Comparison of ENCODE assay signal across 1 cellular context in genomic region chr19:35105411-35106290, GRCh38.
A peak's percentile ranks its signal among the peaks of the same experiment; 100 is the strongest.
TF ChIP-seq lines count a peak whose summit lies in the region.

No MANE protein-coding gene starts in this region.

TF ChIP-seq in K562, 482 proteins besides CTCF, POLR2A, EP300 and RAD21 (continues in another document):
- TF ChIP-seq ZFP30 (CRISPR knock-in tag; IDR thresholded peaks at IDR 0.05; ENCODE audit: borderline replicate concordance), result no peak
- TF ChIP-seq CTBP1 (IDR thresholded peaks at IDR 0.05; ENCODE audit: borderline replicate concordance), result peak; percentile 81; the same call in 1 of the 2 replicates
- 0 out of 2 replicates have a peak, but pooled peaks have one; percentile 67 for TF ChIP-seq GATAD2A (IDR thresholded peaks at IDR 0.05)
- 0 out of 2 replicates have a peak, but pooled peaks have one; percentile 43 for TF ChIP-seq THRB (CRISPR knock-in tag; conservative IDR thresholded peaks at IDR 0.05)
- no peak for TF ChIP-seq ZSCAN32 (CRISPR knock-in tag; IDR thresholded peaks at IDR 0.05)
- TF ChIP-seq BRD9 (IDR thresholded peaks at IDR 0.05; ENCODE audit: low read depth, partially characterized antibody), result peak; percentile 35
- peak; percentile 71; the same call in 1 of the 2 replicates for TF ChIP-seq NFRKB (IDR thresholded peaks at IDR 0.05; ENCODE audit: low read depth)
- no peak for TF ChIP-seq ZHX1 (conservative IDR thresholded peaks at IDR 0.05; ENCODE audit: low read length)
- TF ChIP-seq TRIM24 (IDR thresholded peaks at IDR 0.05), result 0 out of 4 replicates have a peak, but pooled peaks have one; percentile 36 to 49
- TF ChIP-seq HDAC2 (IDR thresholded peaks at IDR 0.05), result peak; percentile 54
- no peak; the same call in 1 of the 2 replicates for TF ChIP-seq ZNF282 (CRISPR knock-in tag; IDR thresholded peaks at IDR 0.05)
- peak in 1 of 2 experiments; percentile 50; a peak in 1 of 4 replicates for TF ChIP-seq ZNF639 (CRISPR knock-in tag; conservative IDR thresholded peaks at IDR 0.05 in 1 of 2, IDR thresholded peaks at IDR 0.05 in 1 of 2)
- peak; percentile 10; the same call in 1 of the 2 replicates for TF ChIP-seq MAX (CRISPR knock-in tag; IDR thresholded peaks at IDR 0.05)
- no peak for TF ChIP-seq MITF (IDR thresholded peaks at IDR 0.05)
- TF ChIP-seq RBFOX2 (IDR thresholded peaks at IDR 0.05; ENCODE audit: low read depth, low read length), result 0 out of 2 replicates have a peak, but pooled peaks have one; percentile 18
- TF ChIP-seq NKRF (IDR thresholded peaks at IDR 0.05; ENCODE audit: borderline replicate concordance), result peak; percentile 46; the same call in 1 of the 2 replicates
- 0 out of 2 replicates have a peak, but pooled peaks have one; percentile 22 for TF ChIP-seq BCOR (IDR thresholded peaks at IDR 0.05)
- 0 out of 2 replicates have a peak, but pooled peaks have one; percentile 29 for TF ChIP-seq ZNF263 (CRISPR knock-in tag; IDR thresholded peaks at IDR 0.05; ENCODE audit: borderline replicate concordance)
- no peak for TF ChIP-seq ZBTB43 (CRISPR knock-in tag; IDR thresholded peaks at IDR 0.05)
- TF ChIP-seq GTF2B (IDR thresholded peaks at IDR 0.05; ENCODE audit: extremely low read depth, insufficient read length), result no peak
- peak; percentile 35 for TF ChIP-seq ARID1B (IDR thresholded peaks at IDR 0.05)
- peak in 1 of 2 experiments; percentile 27 for TF ChIP-seq E2F6 (IDR thresholded peaks at IDR 0.05; ENCODE audit: borderline replicate concordance in 1 of 2, extremely low read depth in 1 of 2, insufficient read depth in 1 of 2, insufficient read length in 1 of 2, low read depth in 1 of 2, low read length in 1 of 2, poor library complexity in 1 of 2, severe bottlenecking in 1 of 2)
- peak; percentile 49 for TF ChIP-seq ZNF280A (IDR thresholded peaks at IDR 0.05; ENCODE audit: low read depth, partially characterized antibody)
- TF ChIP-seq ZBTB1 (CRISPR knock-in tag; IDR thresholded peaks at IDR 0.05; ENCODE audit: borderline replicate concordance, low read depth), result peak; percentile 99
- TF ChIP-seq PATZ1 (CRISPR knock-in tag; IDR thresholded peaks at IDR 0.05; ENCODE audit: borderline replicate concordance), result no peak
- TF ChIP-seq HMGN3 (IDR thresholded peaks at IDR 0.05; ENCODE audit: borderline replicate concordance, extremely low read depth, insufficient read length, low read depth, low read length), result peak; percentile 41
- no peak for TF ChIP-seq SAFB (IDR thresholded peaks at IDR 0.05; ENCODE audit: borderline replicate concordance, low read depth, low read length)
- TF ChIP-seq HOMEZ (CRISPR knock-in tag; IDR thresholded peaks at IDR 0.05), result no peak
- TF ChIP-seq JUN (IDR thresholded peaks at IDR 0.05; ENCODE audit: borderline replicate concordance, low read depth, low read length), result no peak
- TF ChIP-seq JUN (CRISPR knock-in tag; IDR thresholded peaks at IDR 0.05; ENCODE audit: borderline replicate concordance), result no peak
- peak in 1 of 2 experiments; percentile 67; a peak in 2 of 4 replicates for TF ChIP-seq MCM7 (IDR thresholded peaks at IDR 0.05)
- TF ChIP-seq ZBTB34 (CRISPR knock-in tag; IDR thresholded peaks at IDR 0.05), result peak; percentile 80; the same call in 1 of the 2 replicates
- TF ChIP-seq IRF9 (tag; IDR thresholded peaks at IDR 0.05), result no peak; the same call in 1 of the 2 replicates
